ENCODE assay signal across 8 cellular contexts in the genomic region with DNA sequence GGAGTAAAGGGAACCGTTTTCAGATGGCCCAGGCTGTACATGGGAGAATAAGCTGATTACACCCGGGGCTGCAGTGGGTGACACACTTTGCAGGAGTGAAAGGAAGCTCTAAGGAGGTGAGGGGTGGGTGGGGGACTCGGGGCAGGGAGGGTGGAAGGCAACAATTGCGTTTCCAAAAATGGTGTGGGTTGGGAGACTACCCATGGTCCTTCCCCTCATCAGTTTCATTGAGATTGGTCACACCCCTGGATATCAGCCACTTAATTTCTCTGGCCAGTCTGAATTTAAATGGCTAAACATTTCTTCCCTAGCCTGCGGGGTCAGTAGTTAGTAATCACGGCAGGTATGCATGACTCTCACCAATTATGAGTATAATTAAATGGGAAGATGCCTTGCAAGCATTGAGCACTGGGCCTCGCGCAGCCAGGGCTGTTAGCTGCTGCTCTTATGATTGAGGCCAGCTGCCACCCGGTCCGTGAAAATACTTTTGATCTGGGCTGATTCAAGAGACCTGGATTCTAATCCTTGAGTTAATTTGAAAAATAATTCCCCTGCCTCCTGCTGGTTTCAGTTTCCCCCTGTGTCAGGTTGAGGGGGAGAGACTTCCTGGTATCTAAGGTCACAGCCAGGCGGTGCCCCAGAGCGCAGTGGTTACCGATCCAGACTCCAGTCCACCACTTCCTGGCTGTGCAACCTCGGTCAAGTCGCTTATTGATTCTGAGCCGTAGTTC. TPM values are rescaled to one million over a fixed set of nuclear protein-coding genes. Genes with fewer than 3 reads are reported as not detected.
DNase-seq lines count a peak whose midpoint lies in the region; ATAC-seq and TF ChIP-seq lines count a peak whose summit lies in the region.

No MANE protein-coding gene starts in this region.

- intact Hi-C loops in ovary (cut with DNase I) = loop anchor here in 1 of 4 donors (10.0 kb wide), 1 partner anchor 119 kb away; a partner anchor contains a TSS

- no peak overlapping the region for H3K27ac ChIP-seq in ovary

- H3K9me3 Mint-ChIP-seq in activated naive CD8-positive, alpha-beta T cell (ENCODE audit: low read depth) = no peaks in the 10 kb centered on the region
- H3K9me3 Mint-ChIP-seq in mesothelial cell of epicardium = no peaks in the 10 kb centered on the region

- no peaks in the 10 kb centered on the region for H3K27me3 Mint-ChIP-seq in activated naive CD8-positive, alpha-beta T cell
- H3K27me3 Mint-ChIP-seq in mesothelial cell of epicardium (ENCODE audit: low read depth) = no peaks in the 10 kb centered on the region

- peaks cover 8% of the 10 kb centered on the region for H3K4me1 ChIP-seq in ovary (ENCODE audit: insufficient read depth)

- H3K9me3 ChIP-seq in ovary = no peaks in the 10 kb centered on the region

- peak overlapping the region; percentile 64 for H3K4me3 Mint-ChIP-seq in activated naive CD8-positive, alpha-beta T cell
- H3K4me3 Mint-ChIP-seq in mesothelial cell of epicardium = no peak overlapping the region

- no peak overlapping the region for H3K4me3 ChIP-seq in ovary

- H3K36me3 ChIP-seq in ovary = no peaks in the 10 kb centered on the region

- TF ChIP-seq POLR2A in GM18505 (IDR thresholded peaks at IDR 0.05; ENCODE audit: borderline replicate concordance, extremely low read depth, insufficient read depth, insufficient read length) = no peak
- TF ChIP-seq POLR2A in ovary (IDR thresholded peaks at IDR 0.05) = no peak

- H3K27me3 ChIP-seq in ovary = no peaks in the 10 kb centered on the region

- ATAC-seq in GM18505 (IDR thresholded peaks at IDR 0.05; ENCODE audit: unreplicated experiment) (peak; percentile 43), GM21786 (IDR thresholded peaks at IDR 0.05; ENCODE audit: unreplicated experiment) (peak; percentile 48), HG02970 (IDR thresholded peaks at IDR 0.05; ENCODE audit: low FRiP score, unreplicated experiment) (no peak)

- H3K36me3 Mint-ChIP-seq in activated naive CD8-positive, alpha-beta T cell = no peaks in the 10 kb centered on the region
- H3K36me3 Mint-ChIP-seq in mesothelial cell of epicardium = no peaks in the 10 kb centered on the region

- TF ChIP-seq EP300 in ovary (IDR thresholded peaks at IDR 0.05) = no peak

- TF ChIP-seq CTCF in ovary (IDR thresholded peaks at IDR 0.05) (no peak), mesothelial cell of epicardium (IDR thresholded peaks at IDR 0.05; ENCODE audit: unreplicated experiment) (no peak)

- WGBS in ovary, 3 donors = 59 to 71% (median 70%) methylated on average over 16 of the region's 16 CpGs

- H3K4me1 Mint-ChIP-seq in activated naive CD8-positive, alpha-beta T cell (ENCODE audit: low read depth) = peaks cover 85% of the 10 kb centered on the region
- peaks cover 10% of the 10 kb centered on the region for H3K4me1 Mint-ChIP-seq in mesothelial cell of epicardium

- H3K27ac Mint-ChIP-seq in activated naive CD8-positive, alpha-beta T cell = peak overlapping the region; percentile 83
- no peak overlapping the region for H3K27ac Mint-ChIP-seq in mesothelial cell of epicardium

- DNase-seq in NOMO-1 treated with DMSO at 0.1 percent for 48 hours (lab: John Stamatoyannopoulos, UW; ENCODE audit: unreplicated experiment) = peak; percentile 83
- DNase-seq in stimulated activated CD8-positive, alpha-beta memory T cell treated with anti-CD3 and anti-CD28 coated beads, Interleukin-4, amount 100 ng/mL, for 48 hours = peak; percentile 53
- DNase-seq in ovary = no peak
- DNase-seq in mesothelial cell of epicardium (ENCODE audit: low spot score in 2 of 2, unreplicated experiment in 2 of 2) = no peak

RNA-seq across cellular contexts. Expression of a gene that starts 23.3 kb away (rescaled TPM):
- total RNA-seq in ovary (100 to 1,000 TPM in 3 of 7 donors, 10 to 100 TPM in 4; 32.5 to 141 (median 80.5) TPM), mesothelial cell of epicardium (19.3 to 21.2 TPM (median 20.0 TPM) in 3 replicates)
- polyA plus RNA-seq in ovary = 10 to 100 TPM; 37.6 to 81.1 TPM

Comparison
In these comparisons a context has a peak if more than half of its experiments do, and no peak if none do; other contexts are left out.
1. DNase-seq: peak in NOMO-1 treated with DMSO at 0.1 percent for 48 hours (single experiment) and stimulated activated CD8-positive, alpha-beta memory T cell treated with anti-CD3 and anti-CD28 coated beads, Interleukin-4, amount 100 ng/mL, for 48 hours (single experiment); none in ovary (0 of 5) and mesothelial cell of epicardium (0 of 2).